In the genomic region with DNA sequence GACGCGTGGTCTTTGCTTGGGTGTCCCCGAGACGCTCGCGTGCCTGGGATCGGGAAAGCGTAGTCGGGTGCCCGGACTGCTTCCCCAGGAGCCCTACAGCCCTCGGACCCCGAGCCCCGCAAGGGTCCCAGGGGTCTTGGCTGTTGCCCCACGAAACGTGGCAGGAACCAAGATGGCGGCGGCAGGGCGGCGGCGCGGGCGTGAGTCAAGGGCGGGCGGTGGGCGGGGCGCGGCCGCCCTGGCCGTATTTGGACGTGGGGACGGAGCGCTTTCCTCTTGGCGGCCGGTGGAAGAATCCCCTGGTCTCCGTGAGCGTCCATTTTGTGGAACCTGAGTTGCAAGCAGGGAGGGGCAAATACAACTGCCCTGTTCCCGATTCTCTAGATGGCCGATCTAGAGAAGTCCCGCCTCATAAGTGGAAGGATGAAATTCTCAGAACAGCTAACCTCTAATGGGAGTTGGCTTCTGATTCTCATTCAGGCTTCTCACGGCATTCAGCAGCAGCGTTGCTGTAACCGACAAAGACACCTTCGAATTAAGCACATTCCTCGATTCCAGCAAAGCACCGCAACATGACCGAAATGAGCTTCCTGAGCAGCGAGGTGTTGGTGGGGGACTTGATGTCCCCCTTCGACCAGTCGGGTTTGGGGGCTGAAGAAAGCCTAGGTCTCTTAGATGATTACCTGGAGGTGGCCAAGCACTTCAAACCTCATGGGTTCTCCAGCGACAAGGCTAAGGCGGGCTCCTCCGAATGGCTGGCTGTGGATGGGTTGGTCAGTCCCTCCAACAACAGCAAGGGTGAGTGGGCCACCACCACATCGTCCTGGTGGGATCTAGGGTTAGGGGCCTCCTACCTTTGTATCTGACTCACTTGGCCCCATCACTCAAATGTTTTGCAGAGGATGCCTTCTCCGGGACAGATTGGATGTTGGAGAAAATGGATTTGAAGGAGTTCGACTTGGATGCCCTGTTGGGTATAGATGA, we compare ENCODE assay signal across 8 cellular contexts. TPM values are rescaled to one million over a fixed set of nuclear protein-coding genes. Genes with fewer than 3 reads are reported as not detected.
DNase-seq lines count a peak whose midpoint lies in the region; ATAC-seq, FAIRE-seq and TF ChIP-seq lines count a peak whose summit lies in the region.

No MANE protein-coding gene starts in this region.

- FAIRE-seq in small intestine (lab: Jason Lieb, UNC), result no peak

- peak overlapping the region; percentile 89 to 99 (median 96) for H3K4me3 Mint-ChIP-seq in CD8-positive, alpha-beta memory T cell
- H3K4me3 Mint-ChIP-seq in brain, result peak overlapping the region; percentile 93 to 99 (median 96)

- no peak for ATAC-seq in GM21786 (IDR thresholded peaks at IDR 0.05; ENCODE audit: unreplicated experiment)

- H3K27me3 ChIP-seq in CD8-positive, alpha-beta memory T cell (ENCODE audit: insufficient read depth, low read length, poor library complexity, severe bottlenecking), result no peaks in the 10 kb centered on the region
- H3K27me3 ChIP-seq in iPS-18a (ENCODE audit: control insufficient read depth, insufficient read depth, low read length), result peaks cover 20% of the 10 kb centered on the region
- no peaks in the 10 kb centered on the region for H3K27me3 ChIP-seq in small intestine (ENCODE audit: control insufficient read depth in 2 of 2, insufficient read depth in 2 of 2, low read length in 2 of 2)

- H3K9ac ChIP-seq in iPS-18a (ENCODE audit: low read length), result peak overlapping the region; percentile 99

- POLR2A ChIA-PET in CD8-positive, alpha-beta memory T cell (lab: Charles Lee), result interaction anchor here (0.6 to 2.2 kb wide), 9 partner anchors 8 to 1269 kb away, joined by 3 to 33 read pairs (median 6); a partner anchor contains a TSS

- 0 to 1% (median 1%) methylated on average over 48 to 55 of the region's 55 CpGs for WGBS in small intestine, 3 donors

- peak overlapping the region; percentile 90 for H3K4me3 ChIP-seq in CD8-positive, alpha-beta memory T cell (ENCODE audit: low read length)
- peak overlapping the region; percentile 99 for H3K4me3 ChIP-seq in iPS-18a (ENCODE audit: low read length)
- H3K4me3 ChIP-seq in small intestine (ENCODE audit: low read depth in 1 of 2, low read length in 2 of 2), result peak overlapping the region; percentile 96 to 98

- in situ Hi-C loops in KBM-7 (cut with MboI; ENCODE audit: low pct_unique_long_range_greater_than_20kb, low sequenced_read_pairs), result loop anchor here (25.0 kb wide), 1 partner anchor 359 kb away; a partner anchor contains a TSS

- H3K36me3 ChIP-seq in CD8-positive, alpha-beta memory T cell (ENCODE audit: insufficient read depth, low read length), result peaks cover 31% of the 10 kb centered on the region
- H3K36me3 ChIP-seq in iPS-18a (ENCODE audit: control insufficient read depth, low read depth, low read length) (peaks cover 44% of the 10 kb centered on the region), small intestine (ENCODE audit: control insufficient read depth in 2 of 2, insufficient read depth in 2 of 2, low read length in 2 of 2) (peaks cover 13 to 14% of the 10 kb centered on the region in 2 donors)

- peaks cover 0 to 4% (median 3%) of the 10 kb centered on the region in 5 donors for H3K9me3 Mint-ChIP-seq in CD8-positive, alpha-beta memory T cell
- H3K9me3 Mint-ChIP-seq in brain, result peaks cover 0 to 13% (median 3%) of the 10 kb centered on the region in 5 experiments

- peaks cover 39% of the 10 kb centered on the region for H3K4me1 ChIP-seq in CD8-positive, alpha-beta memory T cell (ENCODE audit: insufficient read depth, low read length)
- H3K4me1 ChIP-seq in iPS-18a (ENCODE audit: control insufficient read depth, low read depth, low read length) (peaks cover 11% of the 10 kb centered on the region), small intestine (ENCODE audit: control insufficient read depth in 2 of 2, insufficient read depth in 1 of 2, low read depth in 1 of 2, low read length in 1 of 2) (no peaks in the 10 kb centered on the region)

- no peaks in the 10 kb centered on the region for H3K9me3 ChIP-seq in CD8-positive, alpha-beta memory T cell (ENCODE audit: low read length)
- no peaks in the 10 kb centered on the region for H3K9me3 ChIP-seq in iPS-18a (ENCODE audit: control insufficient read depth, low read depth, low read length)
- no peaks in the 10 kb centered on the region for H3K9me3 ChIP-seq in small intestine (ENCODE audit: control insufficient read depth, low read depth)

- DNase-seq in CD8-positive, alpha-beta memory T cell, result peak; percentile 52 to 78 (median 58)
- DNase-seq in GM20000 (ENCODE audit: low spot score) (peak; percentile 82), KBM-7 (peak; percentile 58), UCSD-AML1 (lab: John Stamatoyannopoulos, UW; ENCODE audit: unreplicated experiment) (peak; percentile 80), small intestine (peak; percentile 66)

- H3K27me3 Mint-ChIP-seq in CD8-positive, alpha-beta memory T cell, result peaks cover 0 to 14% of the 10 kb centered on the region in 2 donors
- H3K27me3 Mint-ChIP-seq in brain, result peaks cover 16% of the 10 kb centered on the region

- CTCF ChIA-PET in CD8-positive, alpha-beta memory T cell (lab: Charles Lee), result interaction anchor here (1.6 to 3.1 kb wide), 2 partner anchors 7 to 14 kb away, joined by 5 to 31 read pairs; no protein-coding TSS in a partner anchor

- TF ChIP-seq CTCF in GM20000 (IDR thresholded peaks at IDR 0.05; ENCODE audit: extremely low read depth, missing control alignments) (no peak), brain (conservative IDR thresholded peaks at IDR 0.05) (no peak)

- H3K4me1 Mint-ChIP-seq in CD8-positive, alpha-beta memory T cell, result peaks cover 52 to 65% (median 53%) of the 10 kb centered on the region in 3 donors
- H3K4me1 Mint-ChIP-seq in brain, result peaks cover 66% of the 10 kb centered on the region

- H3K36me3 Mint-ChIP-seq in CD8-positive, alpha-beta memory T cell, result peaks cover 5 to 64% (median 15%) of the 10 kb centered on the region in 3 donors
- peaks cover 53% of the 10 kb centered on the region for H3K36me3 Mint-ChIP-seq in brain

- peak overlapping the region; percentile 95 to 100 (median 98) for H3K27ac Mint-ChIP-seq in CD8-positive, alpha-beta memory T cell
- peak overlapping the region; percentile 99 to 100 (median 100) for H3K27ac Mint-ChIP-seq in brain

- H3K27ac ChIP-seq in CD8-positive, alpha-beta memory T cell (ENCODE audit: low read depth, low read length), result peak overlapping the region; percentile 80
- H3K27ac ChIP-seq in iPS-18a (ENCODE audit: low read length) (peak overlapping the region; percentile 100), small intestine (ENCODE audit: low read depth in 1 of 2, low read length in 1 of 2) (peak overlapping the region; percentile 96 to 98)

RNA-seq across cellular contexts. Expression of a gene that starts 0.8 kb away (rescaled TPM):
- total RNA-seq in CD8-positive, alpha-beta memory T cell, result 100 to 1,000 TPM; 757 to 758 TPM
- 103 TPM for polyA plus RNA-seq in CD8-positive, alpha-beta memory T cell
- polyA plus RNA-seq in brain (ENCODE audit: insufficient read depth, low read depth, low replicate concordance), result 435 TPM
- 100 to 1,000 TPM; 471 to 709 (median 539) TPM for polyA plus RNA-seq in small intestine

RNA-seq across cellular contexts. Expression of a gene that starts 11.4 kb away (rescaled TPM):
- total RNA-seq in CD8-positive, alpha-beta memory T cell, result 100 to 1,000 TPM; 158 to 160 TPM
- polyA plus RNA-seq in CD8-positive, alpha-beta memory T cell, result 128 TPM
- polyA plus RNA-seq in brain (ENCODE audit: insufficient read depth, low read depth, low replicate concordance) (116 TPM), small intestine (100 to 1,000 TPM; 179 to 186 (median 183) TPM)

RNA-seq across cellular contexts. Expression of a gene that starts 19.1 kb away (rescaled TPM):
- total RNA-seq in CD8-positive, alpha-beta memory T cell, result 10 to 100 TPM; 59.9 to 60.9 TPM
- 29.4 TPM for polyA plus RNA-seq in CD8-positive, alpha-beta memory T cell
- polyA plus RNA-seq in brain (ENCODE audit: insufficient read depth, low read depth, low replicate concordance) (22.5 TPM), small intestine (10 to 100 TPM; 12.2 to 22.1 (median 15.4) TPM)

RNA-seq across cellular contexts. Expression of a gene that starts 49.4 kb away (rescaled TPM):
- 1 to 10 TPM; 4.6 TPM for total RNA-seq in CD8-positive, alpha-beta memory T cell
- 0.71 TPM for polyA plus RNA-seq in CD8-positive, alpha-beta memory T cell
- polyA plus RNA-seq in brain (ENCODE audit: insufficient read depth, low read depth, low replicate concordance) (2.2 TPM), small intestine (under 1 TPM in 2 of 3 donors, not detected in 1; under 0.01 to 0.18 TPM)
